ENCODE assay signal across 8 cellular contexts in genomic region chrX:30570505-30570904, GRCh38. TPM values are rescaled to one million over a fixed set of nuclear protein-coding genes. Genes with fewer than 3 reads are reported as not detected.
DNase-seq lines count a peak whose midpoint lies in the region; ATAC-seq, FAIRE-seq and TF ChIP-seq lines count a peak whose summit lies in the region.

No MANE protein-coding gene starts in this region.

- no peak for ATAC-seq in GM21717 (IDR thresholded peaks at IDR 0.05; ENCODE audit: unreplicated experiment)
- ATAC-seq in GM18907 (IDR thresholded peaks at IDR 0.05; ENCODE audit: unreplicated experiment) = no peak
- no peak for ATAC-seq in HG02763 (IDR thresholded peaks at IDR 0.05; ENCODE audit: unreplicated experiment)

- 54 to 89% (median 70%) methylated on average over 1 of the region's 1 CpG for WGBS in small intestine, 3 donors

- no peaks in the 10 kb centered on the region for H3K36me3 ChIP-seq in small intestine (ENCODE audit: control insufficient read depth in 2 of 2, insufficient read depth in 2 of 2, low read length in 2 of 2)

- no peak overlapping the region for H3K27ac ChIP-seq in small intestine (ENCODE audit: low read depth in 1 of 2, low read length in 1 of 2)

- FAIRE-seq in small intestine (lab: Jason Lieb, UNC) = peak; percentile 73

- H3K4me1 ChIP-seq in small intestine (ENCODE audit: control insufficient read depth in 2 of 2, insufficient read depth in 1 of 2, low read depth in 1 of 2, low read length in 1 of 2) = no peaks in the 10 kb centered on the region

- no peaks in the 10 kb centered on the region for H3K27me3 ChIP-seq in small intestine (ENCODE audit: control insufficient read depth in 2 of 2, insufficient read depth in 2 of 2, low read length in 2 of 2)

- H3K9me3 ChIP-seq in small intestine (ENCODE audit: control insufficient read depth, low read depth) = no peaks in the 10 kb centered on the region

- no peak for TF ChIP-seq POLR2A in erythroblast (IDR thresholded peaks at IDR 0.05; ENCODE audit: low read length)

- DNase-seq in NCI-H1417 (lab: John Stamatoyannopoulos, UW) (peak in 2 of 3 experiments; percentile 3 to 57), NCI-H1417 treated with DMSO at 0.1 percent for 48 hours (lab: John Stamatoyannopoulos, UW) (no peak), NCI-H2227 treated with DMSO at 0.1 percent for 48 hours (lab: John Stamatoyannopoulos, UW) (peak; percentile 11), erythroblast (lab: John Stamatoyannopoulos, UW) (peak; percentile 1 to 42), small intestine (peak; percentile 5)

- H3K4me3 ChIP-seq in small intestine (ENCODE audit: low read depth in 1 of 2, low read length in 2 of 2) = no peak overlapping the region

RNA-seq across cellular contexts. Expression of gene TASL, which starts 7.1 kb away (rescaled TPM):
- 1 to 10 TPM in 1 of 3 donors, under 1 TPM in 1, not detected in 1; 0.49 to 1.4 TPM for polyA plus RNA-seq in small intestine
